13 cellular contexts compared by ENCODE assay signal in the genomic region with DNA sequence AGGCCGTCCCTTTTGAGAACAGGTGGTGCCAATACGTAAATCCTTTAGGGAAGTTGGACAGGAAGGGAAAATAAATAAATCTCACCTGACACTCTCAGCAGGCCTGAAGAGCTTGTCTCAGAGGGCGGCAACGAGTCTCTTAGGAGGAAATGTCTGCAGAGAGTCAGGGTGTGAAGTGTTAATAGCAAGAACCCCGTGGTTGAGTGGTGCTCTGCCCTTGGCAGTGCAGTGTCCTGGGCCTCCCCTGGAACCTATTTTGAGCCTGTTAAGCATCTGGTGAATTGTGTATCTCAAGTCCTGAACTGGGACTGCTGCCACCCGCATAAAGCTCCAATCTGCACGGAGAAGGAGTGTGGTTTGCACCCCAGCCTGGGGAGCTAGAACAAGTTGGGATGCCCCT.
A peak's percentile ranks its signal among the peaks of the same experiment; 100 is the strongest.
DNase-seq lines count a peak whose midpoint lies in the region; ATAC-seq and TF ChIP-seq lines count a peak whose summit lies in the region.
"Had no signal": no experiment of that assay in that cellular context is flagged by ENCODE, and none has a peak within 500 bp of the region (broad histone marks: within the 10 kb centered on the region; RNA-seq: fewer than 3 reads in every experiment).

No MANE protein-coding gene starts in this region.

- no TSS peak for BruUV-seq in mammary epithelial cell (replicated peaks; lab: Mats Ljungman, UMichigan)

- H3K36me3 ChIP-seq in mammary epithelial cell (ENCODE audit: insufficient read depth, low read length) (no peaks in the 10 kb centered on the region), upper lobe of right lung (no peaks in the 10 kb centered on the region)

- peak overlapping the region; percentile 55 to 91 (median 73) for H3K27ac Mint-ChIP-seq in nephron
- no peak overlapping the region for H3K27ac Mint-ChIP-seq in T-helper 17 cell
- H3K27ac Mint-ChIP-seq: activated CD4-positive, alpha-beta memory T cell treated with anti-CD3 and anti-CD28 coated beads, Interleukin-2, amount 10 ng/mL, durations not matched to agents 7 days and 5 days had no signal

- H3K4me1 Mint-ChIP-seq in nephron (peaks cover 38% of the 10 kb centered on the region), T-helper 17 cell (no peaks in the 10 kb centered on the region)
- H3K4me1 Mint-ChIP-seq: activated CD4-positive, alpha-beta memory T cell treated with anti-CD3 and anti-CD28 coated beads, Interleukin-2, amount 10 ng/mL, durations not matched to agents 7 days and 5 days had no signal

- H3K4me1 ChIP-seq in mammary epithelial cell (ENCODE audit: insufficient read depth, low read length) (peaks cover 11% of the 10 kb centered on the region), upper lobe of right lung (peaks cover 19% of the 10 kb centered on the region)

- peak; percentile 55 to 58 for DNase-seq in T47D (ENCODE audit: low read depth in 1 of 2, low spot score in 1 of 2)
- DNase-seq in mammary epithelial cell = no peak
- DNase-seq in cardiac septum (ENCODE audit: low spot score) = peak; percentile 77
- DNase-seq in upper lobe of right lung = peak; percentile 80
- no peak for DNase-seq in T-helper 17 cell
- no peak for DNase-seq in activated gamma-delta T cell (lab: John Stamatoyannopoulos, UW)
- DNase-seq: ACHN; activated CD4-positive, alpha-beta memory T cell treated with anti-CD3 and anti-CD28 coated beads, Interleukin-2, amount 10 ng/mL, durations not matched to agents 7 days and 5 days; NCI-H2107; retina; stimulated activated CD4-positive, alpha-beta T cell treated with anti-CD3 and anti-CD28 coated beads, Interleukin-4, amount 100 ng/mL, for 1 hour had no signal

- intact Hi-C loops in mammary epithelial cell (cut with micrococcal nuclease) (no loop called here), cardiac septum (cut with DNase I) (loop anchor here (5.0 kb wide), 1 partner anchor 65 kb away; no protein-coding TSS in a partner anchor), upper lobe of right lung (cut with DNase I) (no loop called here)

- no peaks in the 10 kb centered on the region for H3K79me2 ChIP-seq in mammary epithelial cell (ENCODE audit: insufficient read depth, low read length)

- TF ChIP-seq CTCF in mammary epithelial cell (conservative IDR thresholded peaks at IDR 0.05 in 1 of 2, IDR thresholded peaks at IDR 0.05 in 1 of 2; ENCODE audit: extremely low read depth in 1 of 2, insufficient read depth in 1 of 2, low read depth in 1 of 2, low read length in 2 of 2) = no peak
- TF ChIP-seq CTCF in nephron (IDR thresholded peaks at IDR 0.05; ENCODE audit: unreplicated experiment in 3 of 3) = no peak
- TF ChIP-seq CTCF in upper lobe of right lung (IDR thresholded peaks at IDR 0.05) = no peak

- H3K36me3 Mint-ChIP-seq in nephron (ENCODE audit: low read depth) (no peaks in the 10 kb centered on the region), T-helper 17 cell (ENCODE audit: low read depth) (no peaks in the 10 kb centered on the region)

- ATAC-seq in upper lobe of right lung (peak; percentile 94), T-helper 17 cell (no peak), GM18517 (IDR thresholded peaks at IDR 0.05; ENCODE audit: unreplicated experiment) (no peak)

- H3K4me2 ChIP-seq in mammary epithelial cell (ENCODE audit: insufficient read depth, low read depth, low read length) = no peak overlapping the region

- H3K27me3 Mint-ChIP-seq in nephron (ENCODE audit: low read depth) = peaks cover 4% of the 10 kb centered on the region
- H3K27me3 Mint-ChIP-seq in T-helper 17 cell = peaks cover 34% of the 10 kb centered on the region
- H3K27me3 Mint-ChIP-seq: activated CD4-positive, alpha-beta memory T cell treated with anti-CD3 and anti-CD28 coated beads, Interleukin-2, amount 10 ng/mL, durations not matched to agents 7 days and 5 days had no signal

- dilution Hi-C loops in mammary epithelial cell (cut with HindIII; ENCODE audit: low sequenced_read_pairs) = loop anchor here (5.0 kb wide), 1 partner anchor 85 kb away; no protein-coding TSS in a partner anchor

- CTCF ChIA-PET in mammary epithelial cell (lab: Charles Lee; ENCODE audit: low non-redundant PET) = no interaction called here

- no peak overlapping the region for H3K27ac ChIP-seq in mammary epithelial cell (ENCODE audit: insufficient read depth, low read depth, low read length)
- H3K27ac ChIP-seq in upper lobe of right lung = peak overlapping the region; percentile 61

- H3K27me3 ChIP-seq in mammary epithelial cell (ENCODE audit: insufficient read depth, low read length) = peaks cover 2% of the 10 kb centered on the region
- H3K27me3 ChIP-seq in upper lobe of right lung = no peaks in the 10 kb centered on the region

- H3K9me3 ChIP-seq in mammary epithelial cell (replicated peaks; ENCODE audit: insufficient read depth, low read length) = no peaks in the 10 kb centered on the region
- H3K9me3 ChIP-seq in upper lobe of right lung = no peaks in the 10 kb centered on the region
- no peaks in the 10 kb centered on the region for H3K9me3 ChIP-seq in T-helper 17 cell (ENCODE audit: control insufficient read depth, low read length, poor library complexity, severe bottlenecking)

- no peak overlapping the region for H3K9ac ChIP-seq in mammary epithelial cell (ENCODE audit: insufficient read depth, low read length)

- no peaks in the 10 kb centered on the region for H4K20me1 ChIP-seq in mammary epithelial cell (ENCODE audit: insufficient read depth, low read length)

- in situ Hi-C loops in T47D (cut with HindIII; ENCODE audit: low pct_unique_long_range_greater_than_20kb, low sequenced_read_pairs) = no loop called here
- in situ Hi-C loops in mammary epithelial cell (cut with MboI; ENCODE audit: low sequenced_read_pairs in 2 of 2) = no loop called here

- H3K4me3 ChIP-seq in mammary epithelial cell (replicated peaks in 1 of 3; ENCODE audit: insufficient read depth in 1 of 3, low read depth in 2 of 3, low read length in 3 of 3) = no peak overlapping the region
- no peak overlapping the region for H3K4me3 ChIP-seq in upper lobe of right lung

- H3K9me3 Mint-ChIP-seq in nephron = no peaks in the 10 kb centered on the region

- 90% methylated on average over 6 of the region's 7 CpGs for WGBS in mammary epithelial cell (ENCODE audit: low coverage, missing lambda C conversion rate)

- H3K4me3 Mint-ChIP-seq in nephron = no peak overlapping the region
- no peak overlapping the region for H3K4me3 Mint-ChIP-seq in T-helper 17 cell
- H3K4me3 Mint-ChIP-seq: activated CD4-positive, alpha-beta memory T cell treated with anti-CD3 and anti-CD28 coated beads, Interleukin-2, amount 10 ng/mL, durations not matched to agents 7 days and 5 days had no signal

- H2AFZ ChIP-seq in mammary epithelial cell (ENCODE audit: low read depth, low read length) = no peak overlapping the region

Comparison
In these comparisons a context has a peak if more than half of its experiments do, and no peak if none do; other contexts are left out.
1. DNase-seq: peak in T47D (2 of 2), cardiac septum (single experiment) and upper lobe of right lung (single experiment); none in mammary epithelial cell (single experiment), T-helper 17 cell (0 of 3) and activated gamma-delta T cell (single experiment).